In genomic region chr3:112086018-112086854, GRCh38 we compare ENCODE assay signal across 8 cellular contexts. TPM values are rescaled to one million over a fixed set of nuclear protein-coding genes. Genes with fewer than 3 reads are reported as not detected.
DNase-seq lines count a peak whose midpoint lies in the region; ATAC-seq and TF ChIP-seq lines count a peak whose summit lies in the region.

A gene with protein sequence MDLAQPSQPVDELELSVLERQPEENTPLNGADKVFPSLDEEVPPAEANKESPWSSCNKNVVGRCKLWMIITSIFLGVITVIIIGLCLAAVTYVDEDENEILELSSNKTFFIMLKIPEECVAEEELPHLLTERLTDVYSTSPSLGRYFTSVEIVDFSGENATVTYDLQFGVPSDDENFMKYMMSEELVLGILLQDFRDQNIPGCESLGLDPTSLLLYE (plus strand): TSS chr3:112086389. CDS start chr3:112086408, 19 bp downstream.

- peak within 1 kb of the TSS; percentile 84 for H3K27ac ChIP-seq in colonic mucosa

- H3K4me3 ChIP-seq in colonic mucosa: peak within 1 kb of the TSS; percentile 55

- intact Hi-C loops in colonic mucosa (cut with DNase I): no loop called here

- ATAC-seq in GM18511 (IDR thresholded peaks at IDR 0.05; ENCODE audit: unreplicated experiment): peak; percentile 86
- ATAC-seq in HG02870 (IDR thresholded peaks at IDR 0.05; ENCODE audit: unreplicated experiment): peak; percentile 89

- peaks cover 5% of the 10 kb centered on the region for H3K4me1 ChIP-seq in colonic mucosa

- no peaks in the 10 kb centered on the region for H3K36me3 ChIP-seq in colonic mucosa

- peak within 1 kb of the TSS; percentile 65 to 86 for H3K9ac ChIP-seq in colonic mucosa (ENCODE audit: low read depth in 2 of 2, low read length in 2 of 2)

- peak; percentile 59 for DNase-seq in NCI-H2171 (lab: John Stamatoyannopoulos, UW)
- DNase-seq in activated CD4-positive, alpha-beta T cell treated with anti-CD3 and anti-CD28 coated beads for 4 hours: peak; percentile 42 to 49
- DNase-seq in colonic mucosa: peak; percentile 93
- DNase-seq in kidney tubule cell (ENCODE audit: low spot score): peak; percentile 93
- DNase-seq in stimulated activated CD4-positive, alpha-beta T cell treated with anti-CD3 and anti-CD28 coated beads, Interleukin-15, amount 100 ng/mL, for 24 hours: peak; percentile 76
- no peak for DNase-seq in GDM1 (lab: John Stamatoyannopoulos, UW)

- H3K9me3 ChIP-seq in colonic mucosa: no peaks in the 10 kb centered on the region

- no peaks in the 10 kb centered on the region for H3K27me3 ChIP-seq in colonic mucosa

- TF ChIP-seq CTCF in colonic mucosa (IDR thresholded peaks at IDR 0.05): no peak

RNA-seq across cellular contexts. Expression of the gene that starts here (rescaled TPM):
- total RNA-seq in colonic mucosa: 10 to 100 TPM; 25.1 to 39.3 TPM
